ENCODE assay signal across 16 cellular contexts in the genomic region with DNA sequence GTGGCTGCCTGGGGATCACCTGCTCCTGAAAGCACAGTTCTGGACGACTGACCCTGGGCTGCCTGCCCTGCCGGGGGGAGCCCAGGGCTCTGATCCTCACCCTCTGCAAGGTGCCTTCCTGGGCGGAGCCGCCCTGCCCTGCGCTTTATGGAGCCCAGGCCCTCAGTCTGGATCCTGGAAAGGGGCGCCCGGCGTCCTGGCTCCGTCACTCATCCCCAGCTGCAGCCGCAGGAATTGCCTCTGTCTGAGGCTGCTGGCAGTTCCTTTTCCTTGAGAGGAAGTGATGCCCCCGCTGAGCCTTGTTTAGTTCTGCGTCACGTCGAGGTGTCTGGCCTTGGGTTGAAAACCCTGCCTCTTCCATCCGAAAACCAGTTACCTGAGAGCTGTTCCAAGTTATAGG. TPM values are rescaled to one million over a fixed set of nuclear protein-coding genes. Genes with fewer than 3 reads are reported as not detected.
DNase-seq lines count a peak whose midpoint lies in the region; ATAC-seq and TF ChIP-seq lines count a peak whose summit lies in the region.
"Had no signal": no experiment of that assay in that cellular context is flagged by ENCODE, and none has a peak within 500 bp of the region (broad histone marks: within the 10 kb centered on the region; RNA-seq: fewer than 3 reads in every experiment).

No MANE protein-coding gene starts in this region.

- H3K27ac ChIP-seq in HUES64 (ENCODE audit: low read depth, low read length) (0 out of 2 replicates have a peak overlapping the region, but pooled peaks have one; percentile 18), colonic mucosa (peak overlapping the region; percentile 79), tibial artery (peak overlapping the region; percentile 99 to 100)

- DNase-seq in colonic mucosa = no peak
- peak; percentile 13 for DNase-seq in medulla oblongata (ENCODE audit: extremely low spot score)
- peak in 1 of 2 donors; percentile 73 for DNase-seq in tibial artery
- DNase-seq in activated T-cell treated with anti-CD3 and anti-CD28 coated beads, Interleukin-2, amount 50 U/mL, for 4 hours = no peak
- no peak for DNase-seq in COLO829 (ENCODE audit: low spot score)
- DNase-seq: activated CD8-positive, alpha-beta T cell treated with anti-CD3 and anti-CD28 coated beads, Interleukin-2, amount 10 ng/mL, durations not matched to agents 7 days and 5 days; activated naive CD4-positive, alpha-beta T cell treated with Interleukin-2 at 50 U/mL for 16 hours; kidney glomerular epithelial cell; MM.1S; stimulated activated CD4-positive, alpha-beta T cell treated with anti-CD3 and anti-CD28 coated beads, Interleukin-1b, Interleukin-23, amount 100 ng/mL, for 48 hours; stimulated activated naive CD4-positive, alpha-beta T cell; T-helper 9 cell had no signal

- TF ChIP-seq CTCF in colonic mucosa (IDR thresholded peaks at IDR 0.05) (no peak), tibial artery (IDR thresholded peaks at IDR 0.05) (no peak)

- peaks cover 41% of the 10 kb centered on the region for H3K4me1 ChIP-seq in HUES64 (ENCODE audit: insufficient read depth, low read length)
- peaks cover 22% of the 10 kb centered on the region for H3K4me1 ChIP-seq in colonic mucosa
- peaks cover 21 to 76% (median 63%) of the 10 kb centered on the region in 4 donors for H3K4me1 ChIP-seq in tibial artery

- peaks cover 2% of the 10 kb centered on the region for H3K36me3 Mint-ChIP-seq in activated T-cell treated with anti-CD3 and anti-CD28 coated beads, Interleukin-2, amount 50 U/mL, for 4 hours (ENCODE audit: insufficient read depth)

- H3K4me1 Mint-ChIP-seq in activated T-cell treated with anti-CD3 and anti-CD28 coated beads, Interleukin-2, amount 50 U/mL, for 4 hours (ENCODE audit: low read depth) = peaks cover 35% of the 10 kb centered on the region

- H3K27me3 ChIP-seq in HUES64 (ENCODE audit: insufficient read depth, low read length) = no peaks in the 10 kb centered on the region; the same call in 1 of the 2 replicates
- no peaks in the 10 kb centered on the region for H3K27me3 ChIP-seq in colonic mucosa
- no peaks in the 10 kb centered on the region for H3K27me3 ChIP-seq in tibial artery

- intact Hi-C loops in colonic mucosa (cut with DNase I) (no loop called here), tibial artery (cut with DNase I; ENCODE audit: low total_unique reads) (loop anchor here (2.0 kb wide), 1 partner anchor 31 kb away; a partner anchor contains a TSS)

- H3K9me3 Mint-ChIP-seq in activated T-cell treated with anti-CD3 and anti-CD28 coated beads, Interleukin-2, amount 50 U/mL, for 4 hours = no peaks in the 10 kb centered on the region

- no peak for ATAC-seq in HG02642 (IDR thresholded peaks at IDR 0.05; ENCODE audit: poor library complexity, unreplicated experiment)
- ATAC-seq in activated T-cell treated with anti-CD3 and anti-CD28 coated beads, Interleukin-2, amount 50 U/mL, for 4 hours = no peak
- ATAC-seq: activated CD8-positive, alpha-beta T cell treated with anti-CD3 and anti-CD28 coated beads, Interleukin-2, amount 10 ng/mL, durations not matched to agents 7 days and 5 days had no signal

- H3K9ac ChIP-seq in HUES64 (ENCODE audit: low read depth, low read length) = no peak overlapping the region
- H3K9ac ChIP-seq in colonic mucosa (ENCODE audit: low read depth in 2 of 2, low read length in 2 of 2) = no peak overlapping the region

- H3K9me3 ChIP-seq in HUES64 (ENCODE audit: insufficient read depth, low read depth, low read length) = no peaks in the 10 kb centered on the region
- no peaks in the 10 kb centered on the region for H3K9me3 ChIP-seq in colonic mucosa
- H3K9me3 ChIP-seq in tibial artery = no peaks in the 10 kb centered on the region

- no peak overlapping the region for H3K4me3 ChIP-seq in HUES64 (ENCODE audit: low read length)
- H3K4me3 ChIP-seq in colonic mucosa = no peak overlapping the region
- no peak overlapping the region for H3K4me3 ChIP-seq in tibial artery

- peaks cover 14% of the 10 kb centered on the region for H3K36me3 ChIP-seq in HUES64 (ENCODE audit: insufficient read depth, low read length)
- peaks cover 14% of the 10 kb centered on the region for H3K36me3 ChIP-seq in colonic mucosa
- H3K36me3 ChIP-seq in tibial artery = peaks cover 13 to 29% (median 13%) of the 10 kb centered on the region in 3 donors

- 73% methylated on average over 15 of the region's 15 CpGs for WGBS in HUES64

- no peak overlapping the region for H3K4me3 Mint-ChIP-seq in activated T-cell treated with anti-CD3 and anti-CD28 coated beads, Interleukin-2, amount 50 U/mL, for 4 hours
- H3K4me3 Mint-ChIP-seq: activated CD8-positive, alpha-beta T cell treated with anti-CD3 and anti-CD28 coated beads, Interleukin-2, amount 10 ng/mL, durations not matched to agents 7 days and 5 days had no signal

- no peaks in the 10 kb centered on the region for H3K27me3 Mint-ChIP-seq in activated T-cell treated with anti-CD3 and anti-CD28 coated beads, Interleukin-2, amount 50 U/mL, for 4 hours (ENCODE audit: low read depth)

RNA-seq across cellular contexts. Expression of a gene that starts 5.2 kb away (rescaled TPM):
- polyA plus RNA-seq in HUES64 (2013, experiment 1 of 2) = 5.4 TPM
- 5.5 TPM for polyA plus RNA-seq in HUES64 (2013, experiment 2 of 2)
- total RNA-seq in colonic mucosa = 10 to 100 TPM; 30.7 to 42.4 TPM
- total RNA-seq in activated T-cell treated with anti-CD3 and anti-CD28 coated beads, Interleukin-2, amount 50 U/mL, for 4 hours = 10 to 100 TPM; 77.6 to 79.5 (median 78.2) TPM

RNA-seq across cellular contexts. Expression of a gene that starts 20.3 kb away (rescaled TPM):
- polyA plus RNA-seq in HUES64 (2013, experiment 1 of 2) = 0.85 TPM
- polyA plus RNA-seq in HUES64 (2013, experiment 2 of 2) = 0.89 TPM
- total RNA-seq in colonic mucosa = 10 to 100 TPM; 35.8 to 54.3 TPM
- total RNA-seq in activated T-cell treated with anti-CD3 and anti-CD28 coated beads, Interleukin-2, amount 50 U/mL, for 4 hours = under 1 TPM; 0.11 to 0.19 (median 0.15) TPM
- total RNA-seq: activated CD8-positive, alpha-beta T cell treated with anti-CD3 and anti-CD28 coated beads, Interleukin-2, amount 10 ng/mL, durations not matched to agents 7 days and 5 days; frontal cortex; RPMI7951 had no signal

RNA-seq across cellular contexts. Expression of a gene that starts 31.5 kb away (rescaled TPM):
- polyA plus RNA-seq in HUES64 (2013, experiment 1 of 2) = 52.0 TPM
- 50.7 TPM for polyA plus RNA-seq in HUES64 (2013, experiment 2 of 2)
- 100 to 1,000 TPM in 1 of 2 donors, 10 to 100 TPM in 1; 61.0 to 141 TPM for total RNA-seq in colonic mucosa
- 100 to 1,000 TPM; 110 to 126 (median 119) TPM for total RNA-seq in activated T-cell treated with anti-CD3 and anti-CD28 coated beads, Interleukin-2, amount 50 U/mL, for 4 hours

RNA-seq across cellular contexts. Expression of a gene that starts 34.1 kb away (rescaled TPM):
- 39.5 TPM for polyA plus RNA-seq in HUES64 (2013, experiment 1 of 2)
- polyA plus RNA-seq in HUES64 (2013, experiment 2 of 2) = 35.7 TPM
- 10 to 100 TPM; 28.7 to 45.8 TPM for total RNA-seq in colonic mucosa
- total RNA-seq in activated T-cell treated with anti-CD3 and anti-CD28 coated beads, Interleukin-2, amount 50 U/mL, for 4 hours = 10 to 100 TPM; 75.8 to 82.5 (median 82.5) TPM

Comparison
In these comparisons a context has a peak if more than half of its experiments do, and no peak if none do; other contexts are left out.
1. H3K27ac ChIP-seq: peak in every context shown above with its lines; median percentile 100 in tibial artery; 79 in colonic mucosa; 18 in HUES64.
2. RNA of a gene that starts 20.3 kb away (total RNA-seq): 35.8 to 54.3 TPM in colonic mucosa; 0.11 to 0.19 TPM in activated T-cell treated with anti-CD3 and anti-CD28 coated beads, Interleukin-2, amount 50 U/mL, for 4 hours; every median in the first group is over 10 times any median in the second.